Comparison of ENCODE assay signal across 10 cellular contexts in the genomic region with DNA sequence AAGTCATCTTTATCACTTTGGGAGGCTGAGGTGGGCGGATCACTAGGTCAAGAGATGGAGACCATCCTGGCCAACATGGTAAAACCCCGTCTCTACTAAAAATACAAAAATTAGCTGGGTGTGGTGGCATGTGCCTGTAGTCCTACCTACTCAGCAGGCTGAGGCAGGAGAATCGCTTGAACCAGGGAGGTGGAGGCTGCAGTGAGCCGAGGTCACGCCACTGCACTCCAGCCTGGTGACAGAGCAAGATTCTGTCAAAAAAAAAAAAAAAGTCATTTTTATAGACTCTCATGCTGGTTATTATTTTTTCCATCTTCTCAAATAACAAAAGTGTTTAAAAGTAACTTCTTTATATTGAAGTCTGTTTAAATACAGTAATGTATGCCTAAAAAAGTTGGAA. TPM values are rescaled to one million over a fixed set of nuclear protein-coding genes. Genes with fewer than 3 reads are reported as not detected.
A peak's percentile ranks its signal among the peaks of the same experiment; 100 is the strongest.
DNase-seq lines count a peak whose midpoint lies in the region; TF ChIP-seq lines count a peak whose summit lies in the region.
"Not testable (repeated sequence)": the region's sequence is repeated elsewhere in the genome, so short reads cannot be mapped to it uniquely, and the experiment has no call there.
"Had no signal": no experiment of that assay in that cellular context is flagged by ENCODE, and none has a peak within 500 bp of the region (broad histone marks: within the 10 kb centered on the region; RNA-seq: fewer than 3 reads in every experiment).

No MANE protein-coding gene starts in this region.

- in situ Hi-C loops in brain microvascular endothelial cell (cut with HindIII; ENCODE audit: low pct_ligation_motif_present, low sequenced_read_pairs): not testable (repeated sequence)

- DNase-seq in Calu3 (peak; percentile 30), ELR (ENCODE audit: low read depth) (peak; percentile 24), HT1080 (ENCODE audit: low read depth) (peak; percentile 37), M059J (ENCODE audit: low read depth) (peak; percentile 35), brain microvascular endothelial cell (peak; percentile 53), glomerular visceral epithelial cell (ENCODE audit: extremely low spot score) (peak; percentile 25)
- DNase-seq in neural progenitor cell (ENCODE audit: low spot score): not testable (repeated sequence)

- H3K27ac ChIP-seq in brain microvascular endothelial cell, neural progenitor cell: not testable (repeated sequence)

- H3K4me3 ChIP-seq in brain microvascular endothelial cell (ENCODE audit: low read depth, low read length); neural progenitor cell: not testable (repeated sequence)

- not testable (repeated sequence) for H3K79me2 ChIP-seq in neural progenitor cell (ENCODE audit: low read depth)

- not testable (repeated sequence) for TF ChIP-seq CTCF in Calu3 (IDR thresholded peaks at IDR 0.05; ENCODE audit: unreplicated experiment); brain microvascular endothelial cell (IDR thresholded peaks at IDR 0.05; ENCODE audit: low read depth, low read length, missing control alignments); neural progenitor cell (IDR thresholded peaks at IDR 0.05)

- H3K27me3 ChIP-seq in brain microvascular endothelial cell (replicated peaks); neural progenitor cell: not testable (repeated sequence)

- peak overlapping the region; percentile 47 for H3K27ac Mint-ChIP-seq in Calu3 (ENCODE audit: unreplicated experiment)
- H3K27ac Mint-ChIP-seq in neural progenitor cell: not testable (repeated sequence)

- CTCF ChIA-PET in Calu3 (lab: Charles Lee): interaction anchor here (1.0 kb wide), 1 partner anchor 13 kb away, joined by 3 read pairs; no protein-coding TSS in a partner anchor

- peak overlapping the region; percentile 61 for H2AFZ ChIP-seq in neural progenitor cell (replicated peaks)

- H3K9ac ChIP-seq in neural progenitor cell: not testable (repeated sequence)

- not testable (repeated sequence) for H3K9me3 Mint-ChIP-seq in Calu3 (ENCODE audit: low read depth, unreplicated experiment); neural progenitor cell

- H3K27me3 Mint-ChIP-seq in Calu3 (ENCODE audit: unreplicated experiment); neural progenitor cell (ENCODE audit: insufficient read depth, low read depth): not testable (repeated sequence)

- peaks cover 20% of the 10 kb centered on the region for H3K4me1 Mint-ChIP-seq in Calu3 (ENCODE audit: low read depth, unreplicated experiment)
- not testable (repeated sequence) for H3K4me1 Mint-ChIP-seq in neural progenitor cell

- not testable (repeated sequence) for H3K4me2 ChIP-seq in neural progenitor cell

- H3K4me1 ChIP-seq in neural progenitor cell: not testable (repeated sequence)

- not testable (repeated sequence) for H4K20me1 ChIP-seq in neural progenitor cell (ENCODE audit: low read depth)

- intact Hi-C loops in Calu3 (cut with micrococcal nuclease; ENCODE audit: unreplicated experiment): not testable (repeated sequence)

- not testable (repeated sequence) for BruUV-seq in Calu3 (replicated peaks; lab: Mats Ljungman, UMichigan)

- not testable (repeated sequence) for H3K9me3 ChIP-seq in neural progenitor cell (ENCODE audit: low read depth)

- H3K36me3 ChIP-seq in brain microvascular endothelial cell (replicated peaks); neural progenitor cell: not testable (repeated sequence)

- H3F3A ChIP-seq in neural progenitor cell (ENCODE audit: low read depth): not testable (repeated sequence)

- not testable (repeated sequence) for H3K36me3 Mint-ChIP-seq in Calu3 (ENCODE audit: insufficient read depth, unreplicated experiment); neural progenitor cell

- not testable (repeated sequence) for H3K4me3 Mint-ChIP-seq in Calu3 (ENCODE audit: low read depth, unreplicated experiment); neural progenitor cell

RNA-seq across cellular contexts. Expression of a gene that starts 17.1 kb away (rescaled TPM):
- 7.6 and 9.1 TPM in 2 replicates for total RNA-seq in Calu3 (2022)
- total RNA-seq in HT1080 (2014; rRNA removed; shearing (Covaris generic)): 8.8 and 14.6 TPM in 2 replicates
- polyA plus RNA-seq in HT1080 (2015; cell fraction: cytosol; rRNA removed): 7.9 and 9.0 TPM in 2 replicates
- 10.3 and 11.5 TPM in 2 replicates for polyA plus RNA-seq in HT1080 (2015; cell fraction: nucleus; rRNA removed)
- 21.0 and 28.7 TPM in 2 replicates for total RNA-seq in M059J (2014; rRNA removed; shearing (Covaris generic))
- total RNA-seq in neural progenitor cell (ENCODE audit: low replicate concordance): 2.7 and 6.1 TPM in 2 replicates
- total RNA-seq: Caco-2; CD4-positive, alpha-beta T cell; K562 had no signal
- polyA plus RNA-seq: K562 had no signal
